In genomic region chr17:76307966-76308338, GRCh38 we compare ENCODE assay signal across 1 cellular context.
TF ChIP-seq lines count a peak whose summit lies in the region.

Gene QRICH2, minus strand, starts transcription at chr17:76308276. Its CDS starts 278 bp downstream, at chr17:76307998.

TF ChIP-seq in SK-N-SH, 30 proteins besides CTCF, POLR2A, EP300 and RAD21 (continued from another document):
- TF ChIP-seq ZBTB33 (IDR thresholded peaks at IDR 0.05; ENCODE audit: borderline replicate concordance, low read depth) (no peak), EZH2phosphoT487 (IDR thresholded peaks at IDR 0.05; ENCODE audit: borderline replicate concordance, low read depth) (no peak), NFIC (IDR thresholded peaks at IDR 0.05; ENCODE audit: borderline replicate concordance) (no peak), MAX (IDR thresholded peaks at IDR 0.05; ENCODE audit: low read depth) (no peak)
